10 cellular contexts compared by ENCODE assay signal in the genomic region with DNA sequence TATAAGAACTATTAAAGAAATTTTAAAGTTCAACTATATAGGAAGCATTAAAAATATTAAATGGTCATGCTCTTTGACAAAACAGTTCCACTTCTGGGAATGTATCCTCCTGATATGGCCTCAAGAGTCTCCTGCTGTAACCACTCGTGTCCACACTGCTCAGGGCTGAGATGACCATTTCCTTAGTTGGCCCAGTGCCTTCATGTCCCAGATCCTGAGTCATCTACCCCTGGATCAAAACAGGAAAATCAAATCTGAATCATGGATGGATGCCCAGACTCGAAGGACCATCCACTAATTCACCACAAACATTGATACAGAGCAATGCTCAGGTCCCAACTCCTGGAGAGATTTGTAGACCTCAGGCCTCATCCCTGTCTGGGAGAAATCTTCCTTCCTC. TPM values are rescaled to one million over a fixed set of nuclear protein-coding genes. Genes with fewer than 3 reads are reported as not detected.
DNase-seq lines count a peak whose midpoint lies in the region; TF ChIP-seq lines count a peak whose summit lies in the region.
"Had no signal": no experiment of that assay in that cellular context is flagged by ENCODE, and none has a peak within 500 bp of the region (broad histone marks: within the 10 kb centered on the region; RNA-seq: fewer than 3 reads in every experiment).

No MANE protein-coding gene starts in this region.

- in situ Hi-C loops in GM13976 (cut with MboI; ENCODE audit: low sequenced_read_pairs, unreplicated experiment): no loop called here

- TF ChIP-seq POLR2A in esophagus muscularis mucosa (IDR thresholded peaks at IDR 0.05; ENCODE audit: low read depth): no peak

- no peak for TF ChIP-seq EP300 in esophagus muscularis mucosa (IDR thresholded peaks at IDR 0.05)

- peaks cover 4 to 6% (median 6%) of the 10 kb centered on the region in 4 donors for H3K4me1 ChIP-seq in esophagus muscularis mucosa

- intact Hi-C loops in esophagus muscularis mucosa (cut with DNase I): no loop called here

- H3K9me3 ChIP-seq in esophagus muscularis mucosa: no peaks in the 10 kb centered on the region

- no peaks in the 10 kb centered on the region for H3K36me3 ChIP-seq in esophagus muscularis mucosa

- H3K4me3 ChIP-seq in esophagus muscularis mucosa: no peak overlapping the region
- H3K4me3 ChIP-seq in retinal pigment epithelial cell (ENCODE audit: low read length): no peak overlapping the region

- TF ChIP-seq CTCF in esophagus muscularis mucosa (IDR thresholded peaks at IDR 0.05) (no peak), retinal pigment epithelial cell (conservative IDR thresholded peaks at IDR 0.05; ENCODE audit: low read depth, low read length) (no peak), GM13976 (IDR thresholded peaks at IDR 0.05; ENCODE audit: borderline replicate concordance, control extremely low read depth, extremely low read depth, insufficient read depth, missing control alignments) (no peak)

- peak overlapping the region; percentile 21 to 53 (median 36) for H3K27ac ChIP-seq in esophagus muscularis mucosa (replicated peaks in 1 of 4)

- WGBS in esophagus muscularis mucosa: 30% methylated on average over 2 of the region's 2 CpGs

- DNase-seq in EL (peak; percentile 80), RPMI7951 (ENCODE audit: low read depth) (peak; percentile 82), esophagus muscularis mucosa (ENCODE audit: extremely low spot score) (no peak), retinal pigment epithelial cell (ENCODE audit: low read depth) (peak; percentile 15), SKM-1 (lab: John Stamatoyannopoulos, UW; ENCODE audit: unreplicated experiment) (no peak), GM13976 (ENCODE audit: low spot score) (no peak), NCI-H1092 (lab: John Stamatoyannopoulos, UW) (no peak), midbrain (lab: John Stamatoyannopoulos, UW) (no peak)
- DNase-seq: activated naive CD8-positive, alpha-beta T cell treated with anti-CD3 and anti-CD28 coated beads, Interleukin-2, amount 10 ng/mL, durations not matched to agents 7 days and 5 days; T-helper 2 cell had no signal

- H3K27me3 ChIP-seq in esophagus muscularis mucosa: no peaks in the 10 kb centered on the region

RNA-seq across cellular contexts. Expression of a gene that starts 44.7 kb away (rescaled TPM):
- total RNA-seq in RPMI7951 (2014; rRNA removed; shearing (Covaris generic)): 1.2 and 1.3 TPM in 2 replicates
- total RNA-seq in esophagus muscularis mucosa: 1 to 10 TPM; 3.7 to 6.9 (median 4.6) TPM

RNA-seq across cellular contexts. Expression of a gene that starts 53.0 kb away (rescaled TPM):
- 6.2 and 6.6 TPM in 2 replicates for total RNA-seq in RPMI7951 (2014; rRNA removed; shearing (Covaris generic))
- 10 to 100 TPM in 3 of 4 donors, 1 to 10 TPM in 1; 5.4 to 14.9 (median 10.7) TPM for total RNA-seq in esophagus muscularis mucosa

Comparison
In these comparisons a context has a peak if more than half of its experiments do, and no peak if none do; other contexts are left out.
1. DNase-seq: peak in EL (single experiment), RPMI7951 (single experiment) and retinal pigment epithelial cell (single experiment); none in esophagus muscularis mucosa (single experiment), SKM-1 (single experiment), GM13976 (single experiment), NCI-H1092 (single experiment) and midbrain (single experiment).